ENCODE assay signal across 8 cellular contexts in the genomic region with DNA sequence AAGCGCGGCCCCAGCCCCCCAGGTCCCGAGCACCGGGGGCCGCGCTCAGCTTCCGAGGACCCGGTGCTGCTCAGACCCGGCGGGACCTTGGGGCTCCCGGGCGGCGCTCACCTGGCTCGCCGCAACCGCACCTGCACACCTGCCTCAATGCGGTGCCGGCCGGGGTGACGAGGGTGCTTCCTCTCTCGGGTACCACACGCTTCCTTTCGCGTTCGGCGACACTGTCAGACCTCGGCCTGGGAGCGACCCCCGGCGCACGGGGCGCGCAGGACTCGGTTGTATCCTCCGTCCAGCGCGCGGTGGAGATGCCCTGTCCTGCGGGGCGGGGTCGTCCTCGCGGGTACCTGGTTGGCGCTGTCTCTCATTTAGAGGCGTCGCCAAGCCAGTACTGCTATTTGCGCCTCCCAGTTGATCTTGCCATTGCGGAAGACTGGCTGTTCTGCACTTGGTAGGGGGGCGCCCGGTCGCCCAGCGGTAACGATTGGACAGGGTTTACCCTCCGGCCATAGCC. TPM values are rescaled to one million over a fixed set of nuclear protein-coding genes. Genes with fewer than 3 reads are reported as not detected.
DNase-seq lines count a peak whose midpoint lies in the region; ATAC-seq and TF ChIP-seq lines count a peak whose summit lies in the region.

No MANE protein-coding gene starts in this region.

- H3K4me1 Mint-ChIP-seq in T-helper 1 cell treated with Interleukin-12 subunit alpha and Interleukin-12 subunit beta and Interleukin-4 antibody, amounts not matched to agents 30 μg/mL and 1 μg/mL, for 36 hours (ENCODE audit: low read depth): peaks cover 11% of the 10 kb centered on the region
- H3K4me1 Mint-ChIP-seq in MCF 10A (ENCODE audit: insufficient read depth, unreplicated experiment): peaks cover 6% of the 10 kb centered on the region

- DNase-seq in Right ventricle myocardium inferior (ENCODE audit: missing footprints): peak; percentile 75
- DNase-seq in cardiac septum (ENCODE audit: low spot score): no peak
- peak; percentile 40 for DNase-seq in MCF 10A (ENCODE audit: unreplicated experiment)
- DNase-seq in islet precursor cell: peak; percentile 77
- peak; percentile 26 for DNase-seq in stimulated activated CD4-positive, alpha-beta T cell treated with anti-CD3 and anti-CD28 coated beads, Interleukin-4, amount 100 ng/mL, for 24 hours
- DNase-seq in H4 (ENCODE audit: low spot score): no peak

- POLR2A ChIA-PET in MCF 10A (lab: Yijun Ruan, JAX): interaction anchor here (0.7 to 2.3 kb wide), 5 partner anchors 14 to 343 kb away, joined by 3 to 29 read pairs (median 4); a partner anchor contains a TSS

- peak overlapping the region; percentile 78 for H3K27ac Mint-ChIP-seq in T-helper 1 cell treated with Interleukin-12 subunit alpha and Interleukin-12 subunit beta and Interleukin-4 antibody, amounts not matched to agents 30 μg/mL and 1 μg/mL, for 36 hours
- H3K27ac Mint-ChIP-seq in MCF 10A (ENCODE audit: low read depth, unreplicated experiment): peak overlapping the region; percentile 3

- no peaks in the 10 kb centered on the region for H3K9me3 Mint-ChIP-seq in T-helper 1 cell treated with Interleukin-12 subunit alpha and Interleukin-12 subunit beta and Interleukin-4 antibody, amounts not matched to agents 30 μg/mL and 1 μg/mL, for 36 hours
- no peaks in the 10 kb centered on the region for H3K9me3 Mint-ChIP-seq in MCF 10A (ENCODE audit: unreplicated experiment)

- H3K27me3 Mint-ChIP-seq in T-helper 1 cell treated with Interleukin-12 subunit alpha and Interleukin-12 subunit beta and Interleukin-4 antibody, amounts not matched to agents 30 μg/mL and 1 μg/mL, for 36 hours (ENCODE audit: low read depth): no peaks in the 10 kb centered on the region
- no peaks in the 10 kb centered on the region for H3K27me3 Mint-ChIP-seq in MCF 10A (ENCODE audit: insufficient read depth, unreplicated experiment)

- no peak for TF ChIP-seq CTCF in MCF 10A (IDR thresholded peaks at IDR 0.05; ENCODE audit: unreplicated experiment)

- CTCF ChIA-PET in MCF 10A (lab: Yijun Ruan, JAX): interaction anchor here (1.0 to 1.6 kb wide), 3 partner anchors 37 to 224 kb away, joined by 3 to 6 read pairs (median 5); no protein-coding TSS in a partner anchor

- H3K36me3 Mint-ChIP-seq in T-helper 1 cell treated with Interleukin-12 subunit alpha and Interleukin-12 subunit beta and Interleukin-4 antibody, amounts not matched to agents 30 μg/mL and 1 μg/mL, for 36 hours (ENCODE audit: low read depth): no peaks in the 10 kb centered on the region
- H3K36me3 Mint-ChIP-seq in MCF 10A (ENCODE audit: insufficient read depth, unreplicated experiment): peaks cover 6% of the 10 kb centered on the region

- ATAC-seq in Right ventricle myocardium inferior (no peak), HG03520 (IDR thresholded peaks at IDR 0.05; ENCODE audit: unreplicated experiment) (peak; percentile 18)

- H3K4me3 Mint-ChIP-seq in T-helper 1 cell treated with Interleukin-12 subunit alpha and Interleukin-12 subunit beta and Interleukin-4 antibody, amounts not matched to agents 30 μg/mL and 1 μg/mL, for 36 hours: peak overlapping the region; percentile 83
- H3K4me3 Mint-ChIP-seq in MCF 10A (ENCODE audit: unreplicated experiment): peak overlapping the region; percentile 84

- intact Hi-C loops in Right ventricle myocardium inferior (cut with DNase I): no loop called here
- intact Hi-C loops in cardiac septum (cut with DNase I): loop anchor here (5.0 kb wide), 1 partner anchor 37 kb away; no protein-coding TSS in a partner anchor
- intact Hi-C loops in MCF 10A (cut with micrococcal nuclease): loop anchor here (5.0 kb wide), 1 partner anchor 37 kb away; no protein-coding TSS in a partner anchor

- TSS peak; percentile 26 for BruUV-seq in MCF 10A (replicated peaks; lab: Mats Ljungman, UMichigan)

RNA-seq across cellular contexts. Expression of a gene that starts 0.7 kb away (rescaled TPM):
- total RNA-seq in Right ventricle myocardium inferior (69.1 TPM), cardiac septum (55.1 TPM), MCF 10A (2022) (49.7 and 57.7 TPM in 2 replicates)
- 12.6 and 14.4 TPM in 2 replicates for total RNA-seq in H4 (2014; rRNA removed; shearing (Covaris generic))

RNA-seq across cellular contexts. Expression of a gene that starts 14.5 kb away (rescaled TPM):
- total RNA-seq in Right ventricle myocardium inferior: 19.0 TPM
- 17.7 TPM for total RNA-seq in cardiac septum
- 30.7 and 34.3 TPM in 2 replicates for total RNA-seq in MCF 10A (2022)
- 12.6 and 13.6 TPM in 2 replicates for total RNA-seq in H4 (2014; rRNA removed; shearing (Covaris generic))

Comparison
In these comparisons a context has a peak if more than half of its experiments do, and no peak if none do; other contexts are left out.
1. DNase-seq: peak in Right ventricle myocardium inferior (single experiment), MCF 10A (single experiment), islet precursor cell (single experiment) and stimulated activated CD4-positive, alpha-beta T cell treated with anti-CD3 and anti-CD28 coated beads, Interleukin-4, amount 100 ng/mL, for 24 hours (single experiment); none in cardiac septum (single experiment) and H4 (single experiment).